ENCODE assay signal across 9 cellular contexts in genomic region chr20:63234693-63235398, GRCh38. TPM values are rescaled to one million over a fixed set of nuclear protein-coding genes. Genes with fewer than 3 reads are reported as not detected.
DNase-seq lines count a peak whose midpoint lies in the region; ATAC-seq, FAIRE-seq and TF ChIP-seq lines count a peak whose summit lies in the region.
"Had no signal": no experiment of that assay in that cellular context is flagged by ENCODE, and none has a peak within 500 bp of the region (broad histone marks: within the 10 kb centered on the region; RNA-seq: fewer than 3 reads in every experiment).

No MANE protein-coding gene starts in this region.

- H3K9me3 ChIP-seq in keratinocyte (ENCODE audit: control insufficient read depth, low read depth, low read length) = no peaks in the 10 kb centered on the region
- no peaks in the 10 kb centered on the region for H3K9me3 ChIP-seq in gastroesophageal sphincter

- H2AFZ ChIP-seq in GM23338 = peak overlapping the region; percentile 81; the same call in 1 of the 2 replicates
- H2AFZ ChIP-seq in keratinocyte (ENCODE audit: control insufficient read depth, low read length) = no peak overlapping the region

- ATAC-seq in GM23338 (peak; percentile 78), WTC11 (peak; percentile 83), GM19035 (IDR thresholded peaks at IDR 0.05; ENCODE audit: unreplicated experiment) (no peak), HG03175 (IDR thresholded peaks at IDR 0.05; ENCODE audit: unreplicated experiment) (no peak), gastroesophageal sphincter (no peak)

- peak; percentile 46 for FAIRE-seq in keratinocyte (lab: Jason Lieb, UNC)

- no peaks in the 10 kb centered on the region for H3K9me1 ChIP-seq in keratinocyte (ENCODE audit: control insufficient read depth, extremely low read depth, insufficient read depth, low read length)

- no CpG with 5 or more reads among the region's 20 CpGs for WGBS in gastroesophageal sphincter (ENCODE audit: low coverage in 1 of 2), 2 donors

- H3K36me3 Mint-ChIP-seq in GM23338 (ENCODE audit: low read depth) (no peaks in the 10 kb centered on the region), WTC11 (no peaks in the 10 kb centered on the region)

- peaks cover 6% of the 10 kb centered on the region; the same call in 1 of the 2 replicates for H3F3A ChIP-seq in GM23338 (replicated peaks; ENCODE audit: low read depth)

- TF ChIP-seq EP300 in gastroesophageal sphincter (IDR thresholded peaks at IDR 0.05) = no peak

- dilution Hi-C loops in keratinocyte (cut with MboI; ENCODE audit: extremely low pct_ligation_motif_present, low sequenced_read_pairs) = no loop called here

- H3K9ac ChIP-seq in keratinocyte (ENCODE audit: control insufficient read depth, extremely low read depth, insufficient read depth, low read length) = no peak overlapping the region

- H3K9me2 ChIP-seq in GM23338 (ENCODE audit: insufficient read depth) = no peaks in the 10 kb centered on the region

- TF ChIP-seq CTCF in AG09309 (IDR thresholded peaks at IDR 0.05; ENCODE audit: control insufficient read depth, insufficient read depth, low read depth, low read length, missing control alignments) = peak; percentile 41
- TF ChIP-seq CTCF in GM23338 (conservative IDR thresholded peaks at IDR 0.05; ENCODE audit: low read depth in 2 of 2) = peak; percentile 51 to 53
- TF ChIP-seq CTCF in WTC11 (IDR thresholded peaks at IDR 0.05) = 0 out of 2 replicates have a peak, but pooled peaks have one; percentile 51
- peak; percentile 77 to 90 (median 81) for TF ChIP-seq CTCF in keratinocyte (optimal IDR thresholded peaks at IDR 0.05 in 1 of 3, IDR thresholded peaks at IDR 0.05 in 1 of 3, conservative IDR thresholded peaks at IDR 0.05 in 1 of 3; ENCODE audit: extremely low read depth in 1 of 3, insufficient read depth in 2 of 3, low read length in 3 of 3)
- no peak for TF ChIP-seq CTCF in gastroesophageal sphincter (IDR thresholded peaks at IDR 0.05)

- DNase-seq in AG09309 (ENCODE audit: low read depth) (no peak), GM23338 (ENCODE audit: low spot score) (peak; percentile 90), WTC11 (ENCODE audit: low spot score) (peak; percentile 82), keratinocyte (ENCODE audit: low read depth, low spot score) (no peak), LoVo (ENCODE audit: low spot score) (no peak)
- DNase-seq: activated gamma-delta T cell had no signal

- H3K4me2 ChIP-seq in GM23338 (peak overlapping the region; percentile 71), keratinocyte (ENCODE audit: control insufficient read depth, extremely low read depth, insufficient read depth, low read depth, low read length) (no peak overlapping the region)

- H3K4me1 ChIP-seq in GM23338 (ENCODE audit: insufficient read depth) (peaks cover 20% of the 10 kb centered on the region), keratinocyte (ENCODE audit: control insufficient read depth, extremely low read depth, insufficient read depth, low read length) (no peaks in the 10 kb centered on the region), gastroesophageal sphincter (peaks cover 0 to 10% (median 0%) of the 10 kb centered on the region in 3 donors)

- 0 out of 2 replicates have a peak, but pooled peaks cover 3% of the 10 kb centered on the region for H3K27me3 ChIP-seq in GM23338 (ENCODE audit: insufficient read depth)
- peaks cover 22% of the 10 kb centered on the region for H3K27me3 ChIP-seq in keratinocyte (ENCODE audit: control insufficient read depth, extremely low read depth, insufficient read depth, low read length)
- peaks cover 88% of the 10 kb centered on the region for H3K27me3 ChIP-seq in gastroesophageal sphincter

- POLR2A ChIA-PET in WTC11 (lab: Charles Lee) = interaction anchor here (1.6 kb wide), 1 partner anchor 18 kb away, joined by 5 read pairs; no protein-coding TSS in a partner anchor

- H3K4me3 ChIP-seq in AG09309 (ENCODE audit: control insufficient read depth, low read depth, low read length) (no peak overlapping the region), GM23338 (peak overlapping the region; percentile 35; the same call in 1 of the 2 replicates), keratinocyte (ENCODE audit: control insufficient read depth in 2 of 3, extremely low read depth in 1 of 3, insufficient read depth in 2 of 3, low read depth in 1 of 3, low read length in 3 of 3) (no peak overlapping the region), gastroesophageal sphincter (no peak overlapping the region)

- H3K79me2 ChIP-seq in GM23338 (replicated peaks; ENCODE audit: insufficient read depth) (no peaks in the 10 kb centered on the region), keratinocyte (ENCODE audit: control insufficient read depth, insufficient read depth, low read length) (no peaks in the 10 kb centered on the region)

- H3K27ac Mint-ChIP-seq in GM23338 (no peak overlapping the region), WTC11 (no peak overlapping the region)

- peaks cover 23% of the 10 kb centered on the region for H3K27me3 Mint-ChIP-seq in GM23338 (ENCODE audit: insufficient read depth, low read depth, poor library complexity)
- peaks cover 8% of the 10 kb centered on the region for H3K27me3 Mint-ChIP-seq in WTC11 (ENCODE audit: low read depth)

- CTCF ChIA-PET in WTC11 (lab: Charles Lee) = interaction anchor here (0.6 to 8.1 kb wide), 34 partner anchors 9 to 261 kb away, joined by 3 to 151 read pairs (median 4); partner anchors contain the start of genes ARFGAP1, NKAIN4 and YTHDF1

- peak overlapping the region; percentile 44; the same call in 2 of the 3 replicates for H3K4me3 Mint-ChIP-seq in GM23338
- H3K4me3 Mint-ChIP-seq in WTC11 = peak overlapping the region; percentile 51

- H3K4me1 Mint-ChIP-seq in GM23338 (peaks cover 31% of the 10 kb centered on the region), WTC11 (peaks cover 20% of the 10 kb centered on the region)

- H3K27ac ChIP-seq in GM23338 (ENCODE audit: low read depth) (no peak overlapping the region), keratinocyte (ENCODE audit: control insufficient read depth, insufficient read depth, low read length) (no peak overlapping the region), gastroesophageal sphincter (no peak overlapping the region)

- H4K20me1 ChIP-seq in GM23338 (replicated peaks; ENCODE audit: insufficient read depth) (no peaks in the 10 kb centered on the region), keratinocyte (ENCODE audit: control insufficient read depth, extremely low read depth, insufficient read depth, low read length) (no peaks in the 10 kb centered on the region)

- no peak for TF ChIP-seq POLR2A in gastroesophageal sphincter (IDR thresholded peaks at IDR 0.05)

- H3K36me3 ChIP-seq in GM23338 (ENCODE audit: insufficient read depth) (no peaks in the 10 kb centered on the region), keratinocyte (ENCODE audit: control insufficient read depth in 2 of 2, extremely low read depth in 1 of 2, insufficient read depth in 2 of 2, low read length in 2 of 2) (no peaks in the 10 kb centered on the region), gastroesophageal sphincter (no peaks in the 10 kb centered on the region)

- H3K9me3 Mint-ChIP-seq in GM23338 (no peaks in the 10 kb centered on the region; the same call in 2 of the 3 replicates), WTC11 (no peaks in the 10 kb centered on the region)

RNA-seq across cellular contexts. Expression of gene BIRC7, which starts 0.9 kb away (rescaled TPM):
- 0.24 TPM in 1 of 2 replicates, not detected in the other for total RNA-seq in GM23338 (2014; rRNA removed; shearing (Covaris generic))
- polyA plus RNA-seq in GM23338 (2016; fragmentation: Nextera tagmentation; extraction: Ambion mirVana) (0.16 TPM in 1 of 2 replicates, not detected in the other), keratinocyte (not detected in 3 replicates)
- total RNA-seq in WTC11 (2021) (0.17 to 0.23 TPM in 2 of 3 replicates, not detected in the other), gastroesophageal sphincter (not detected)
- polyA plus RNA-seq in keratinocyte (2011; ENCODE audit: low read depth) = not detected
- not detected in 2 replicates for polyA plus RNA-seq in keratinocyte (2011; cell fraction: cytosol; rRNA removed)
- not detected in 2 replicates for polyA plus RNA-seq in keratinocyte (2011; cell fraction: nucleus; rRNA removed)
- not detected in 2 replicates for polyA plus RNA-seq in keratinocyte (2012; ENCODE audit: low replicate concordance)
- polyA minus RNA-seq in keratinocyte = not detected in 3 replicates
- not detected for polyA minus RNA-seq in keratinocyte (2011; cell fraction: cytosol; rRNA and poly(A)+ RNA removed)
- not detected in 2 replicates for polyA minus RNA-seq in keratinocyte (2011; cell fraction: nucleus; rRNA and poly(A)+ RNA removed)

RNA-seq across cellular contexts. Expression of gene YTHDF1, which starts 18.9 kb away (rescaled TPM):
- total RNA-seq in GM23338 (2014; rRNA removed; shearing (Covaris generic)) = 64.3 and 64.5 TPM in 2 replicates
- 30.9 and 34.9 TPM in 2 replicates for polyA plus RNA-seq in GM23338 (2016; fragmentation: Nextera tagmentation; extraction: Ambion mirVana)
- 50.2 to 61.3 TPM (median 51.3 TPM) in 3 replicates for total RNA-seq in WTC11 (2021)
- polyA plus RNA-seq in keratinocyte = 23.4 to 34.8 TPM (median 26.4 TPM) in 3 replicates
- polyA plus RNA-seq in keratinocyte (2011; ENCODE audit: low read depth) = 10.1 TPM
- polyA plus RNA-seq in keratinocyte (2011; cell fraction: cytosol; rRNA removed) = 24.7 and 25.3 TPM in 2 replicates
- 34.2 and 41.0 TPM in 2 replicates for polyA plus RNA-seq in keratinocyte (2011; cell fraction: nucleus; rRNA removed)
- polyA plus RNA-seq in keratinocyte (2012; ENCODE audit: low replicate concordance) = 29.3 and 29.6 TPM in 2 replicates
- polyA minus RNA-seq in keratinocyte = 22.0 to 32.9 TPM (median 23.6 TPM) in 3 replicates
- polyA minus RNA-seq in keratinocyte (2011; cell fraction: cytosol; rRNA and poly(A)+ RNA removed) = 41.2 TPM
- polyA minus RNA-seq in keratinocyte (2011; cell fraction: nucleus; rRNA and poly(A)+ RNA removed) = 20.6 and 25.3 TPM in 2 replicates
- total RNA-seq in gastroesophageal sphincter = 10 to 100 TPM; 20.2 to 35.8 (median 34.2) TPM

RNA-seq across cellular contexts. Expression of gene NKAIN4, which starts 19.4 kb away (rescaled TPM):
- 12.6 and 16.0 TPM in 2 replicates for total RNA-seq in GM23338 (2014; rRNA removed; shearing (Covaris generic))
- polyA plus RNA-seq in GM23338 (2016; fragmentation: Nextera tagmentation; extraction: Ambion mirVana) = 9.5 and 13.2 TPM in 2 replicates
- 7.2 to 11.0 TPM (median 9.6 TPM) in 3 replicates for total RNA-seq in WTC11 (2021)
- polyA plus RNA-seq in keratinocyte = not detected in 3 replicates
- not detected for polyA plus RNA-seq in keratinocyte (2011; ENCODE audit: low read depth)
- not detected in 2 replicates for polyA plus RNA-seq in keratinocyte (2011; cell fraction: cytosol; rRNA removed)
- not detected in 2 replicates for polyA plus RNA-seq in keratinocyte (2011; cell fraction: nucleus; rRNA removed)
- not detected in 2 replicates for polyA plus RNA-seq in keratinocyte (2012; ENCODE audit: low replicate concordance)
- polyA minus RNA-seq in keratinocyte = not detected in 3 replicates
- polyA minus RNA-seq in keratinocyte (2011; cell fraction: cytosol; rRNA and poly(A)+ RNA removed) = not detected
- not detected in 2 replicates for polyA minus RNA-seq in keratinocyte (2011; cell fraction: nucleus; rRNA and poly(A)+ RNA removed)
- 1 to 10 TPM in 1 of 4 donors, not detected in 3; 2.3 TPM for total RNA-seq in gastroesophageal sphincter

RNA-seq across cellular contexts. Expression of gene ARFGAP1, which starts 37.8 kb away (rescaled TPM):
- total RNA-seq in GM23338 (2014; rRNA removed; shearing (Covaris generic)) = 88.8 and 95.5 TPM in 2 replicates
- polyA plus RNA-seq in GM23338 (2016; fragmentation: Nextera tagmentation; extraction: Ambion mirVana) (40.6 and 41.5 TPM in 2 replicates), keratinocyte (31.5 to 48.6 TPM (median 32.2 TPM) in 3 replicates)
- total RNA-seq in WTC11 (2021) (115 to 207 TPM (median 121 TPM) in 3 replicates), gastroesophageal sphincter (10 to 100 TPM; 35.0 to 50.1 (median 45.2) TPM)
- 34.5 TPM for polyA plus RNA-seq in keratinocyte (2011; ENCODE audit: low read depth)
- 22.7 and 37.2 TPM in 2 replicates for polyA plus RNA-seq in keratinocyte (2011; cell fraction: cytosol; rRNA removed)
- polyA plus RNA-seq in keratinocyte (2011; cell fraction: nucleus; rRNA removed) = 128 and 155 TPM in 2 replicates
- polyA plus RNA-seq in keratinocyte (2012; ENCODE audit: low replicate concordance) = 29.0 and 57.9 TPM in 2 replicates
- 41.4 to 84.3 TPM (median 46.5 TPM) in 3 replicates for polyA minus RNA-seq in keratinocyte
- polyA minus RNA-seq in keratinocyte (2011; cell fraction: cytosol; rRNA and poly(A)+ RNA removed) = 73.1 TPM
- 48.7 and 57.2 TPM in 2 replicates for polyA minus RNA-seq in keratinocyte (2011; cell fraction: nucleus; rRNA and poly(A)+ RNA removed)

RNA-seq across cellular contexts. Expression of gene COL20A1, which starts 58.1 kb away (rescaled TPM):
- total RNA-seq in GM23338 (2014; rRNA removed; shearing (Covaris generic)) = 0.28 and 0.43 TPM in 2 replicates
- polyA plus RNA-seq in GM23338 (2016; fragmentation: Nextera tagmentation; extraction: Ambion mirVana) (0.59 and 0.79 TPM in 2 replicates), keratinocyte (not detected in 3 replicates)
- total RNA-seq in WTC11 (2021) (0.55 to 1.3 TPM (median 1.1 TPM) in 3 replicates), gastroesophageal sphincter (not detected)
- polyA plus RNA-seq in keratinocyte (2011; ENCODE audit: low read depth) = not detected
- not detected in 2 replicates for polyA plus RNA-seq in keratinocyte (2011; cell fraction: cytosol; rRNA removed)
- not detected in 2 replicates for polyA plus RNA-seq in keratinocyte (2011; cell fraction: nucleus; rRNA removed)
- polyA plus RNA-seq in keratinocyte (2012; ENCODE audit: low replicate concordance) = not detected in 2 replicates
- not detected in 3 replicates for polyA minus RNA-seq in keratinocyte
- not detected for polyA minus RNA-seq in keratinocyte (2011; cell fraction: cytosol; rRNA and poly(A)+ RNA removed)
- 0.32 TPM in 1 of 2 replicates, not detected in the other for polyA minus RNA-seq in keratinocyte (2011; cell fraction: nucleus; rRNA and poly(A)+ RNA removed)

Comparison
In these comparisons a context has a peak if more than half of its experiments do, and no peak if none do; other contexts are left out.
1. DNase-seq: peak in GM23338 (single experiment) and WTC11 (single experiment); none in AG09309 (single experiment), keratinocyte (single experiment) and LoVo (single experiment).
2. CTCF ChIP-seq: peak in AG09309 (single experiment), GM23338 (2 of 2), WTC11 (single experiment) and keratinocyte (3 of 3); none in gastroesophageal sphincter (0 of 4).
3. ATAC-seq: peak in GM23338 (single experiment) and WTC11 (single experiment); none in GM19035 (single experiment), HG03175 (single experiment) and gastroesophageal sphincter (single experiment).